Comparison of ENCODE assay signal across 8 cellular contexts in genomic region chr1:6743189-6744101, GRCh38. TPM values are rescaled to one million over a fixed set of nuclear protein-coding genes. Genes with fewer than 3 reads are reported as not detected.
DNase-seq lines count a peak whose midpoint lies in the region; ATAC-seq and TF ChIP-seq lines count a peak whose summit lies in the region.

No MANE protein-coding gene starts in this region.

- no peaks in the 10 kb centered on the region for H3K36me3 Mint-ChIP-seq in glutamatergic neuron (ENCODE audit: unreplicated experiment)

- ATAC-seq in GM18870 (IDR thresholded peaks at IDR 0.05; ENCODE audit: unreplicated experiment) = no peak

- peaks cover 4% of the 10 kb centered on the region for H3K4me1 Mint-ChIP-seq in glutamatergic neuron (ENCODE audit: low read depth, unreplicated experiment)

- no peak for TF ChIP-seq CTCF in glutamatergic neuron (IDR thresholded peaks at IDR 0.05; ENCODE audit: partially characterized antibody, unreplicated experiment)

- DNase-seq in Daoy (ENCODE audit: low read depth) (peak; percentile 77), HT1080 (ENCODE audit: low read depth) (peak; percentile 89), glutamatergic neuron (peak; percentile 23), renal cortical epithelial cell (ENCODE audit: low read depth) (peak; percentile 57), HAP-1 (ENCODE audit: low spot score in 2 of 2) (no peak), NCI-H2081 treated with DMSO at 0.1 percent for 48 hours (lab: John Stamatoyannopoulos, UW) (no peak)
- DNase-seq in activated T-cell treated with anti-CD3 and anti-CD28 coated beads, Interleukin-2, amount 50 U/mL, for 48 hours = peak; percentile 37 to 44

- in situ Hi-C loops in HAP-1 (cut with MboI; ENCODE audit: low sequenced_read_pairs) = no loop called here

- no peaks in the 10 kb centered on the region for H3K27me3 ChIP-seq in HAP-1 (ENCODE audit: low read depth)

- H3K4me3 ChIP-seq in HAP-1 = no peak overlapping the region

- H3K4me1 ChIP-seq in HAP-1 = peaks cover 3% of the 10 kb centered on the region; the same call in 1 of the 2 replicates

- no peaks in the 10 kb centered on the region for H3K36me3 ChIP-seq in HAP-1 (replicated peaks)

- no peak overlapping the region for H3K4me3 Mint-ChIP-seq in glutamatergic neuron (ENCODE audit: unreplicated experiment)

- peaks cover 4% of the 10 kb centered on the region for H3K27me3 Mint-ChIP-seq in glutamatergic neuron (ENCODE audit: unreplicated experiment)

- H3K27ac Mint-ChIP-seq in glutamatergic neuron (ENCODE audit: unreplicated experiment) = no peak overlapping the region

- H3K9me3 Mint-ChIP-seq in glutamatergic neuron (ENCODE audit: unreplicated experiment) = peaks cover 1% of the 10 kb centered on the region

- H3K9me3 ChIP-seq in HAP-1 = no peaks in the 10 kb centered on the region

RNA-seq across cellular contexts. Expression of gene CAMTA1, which starts 41.8 kb away (rescaled TPM):
- 76.0 and 105 TPM in 2 replicates for total RNA-seq in Daoy (2014; rRNA removed; shearing (Covaris generic))
- total RNA-seq in HT1080 (2014; rRNA removed; shearing (Covaris generic)) = 48.1 and 59.2 TPM in 2 replicates
- 118 and 132 TPM in 2 replicates for polyA plus RNA-seq in HT1080 (2015; cell fraction: cytosol; rRNA removed)
- 26.7 and 31.8 TPM in 2 replicates for polyA plus RNA-seq in HT1080 (2015; cell fraction: nucleus; rRNA removed)
- total RNA-seq in glutamatergic neuron (ENCODE audit: unreplicated experiment) (77.2 TPM), renal cortical epithelial cell (56.4 and 79.3 TPM in 2 replicates)

RNA-seq across cellular contexts. Expression of gene DNAJC11, which starts 41.8 kb away (rescaled TPM):
- 45.7 and 48.3 TPM in 2 replicates for total RNA-seq in Daoy (2014; rRNA removed; shearing (Covaris generic))
- 40.6 and 44.7 TPM in 2 replicates for total RNA-seq in HT1080 (2014; rRNA removed; shearing (Covaris generic))
- 39.7 and 40.5 TPM in 2 replicates for polyA plus RNA-seq in HT1080 (2015; cell fraction: cytosol; rRNA removed)
- polyA plus RNA-seq in HT1080 (2015; cell fraction: nucleus; rRNA removed) = 72.2 and 80.9 TPM in 2 replicates
- 74.1 TPM for total RNA-seq in glutamatergic neuron (ENCODE audit: unreplicated experiment)
- total RNA-seq in renal cortical epithelial cell = 39.9 and 99.0 TPM in 2 replicates

Comparison
In these comparisons a context has a peak if more than half of its experiments do, and no peak if none do; other contexts are left out.
1. DNase-seq: peak in Daoy (single experiment), HT1080 (single experiment), activated T-cell treated with anti-CD3 and anti-CD28 coated beads, Interleukin-2, amount 50 U/mL, for 48 hours (2 of 2), glutamatergic neuron (single experiment) and renal cortical epithelial cell (single experiment); none in HAP-1 (0 of 2) and NCI-H2081 treated with DMSO at 0.1 percent for 48 hours (single experiment).